Comparison of ENCODE assay signal across 9 cellular contexts in the genomic region with DNA sequence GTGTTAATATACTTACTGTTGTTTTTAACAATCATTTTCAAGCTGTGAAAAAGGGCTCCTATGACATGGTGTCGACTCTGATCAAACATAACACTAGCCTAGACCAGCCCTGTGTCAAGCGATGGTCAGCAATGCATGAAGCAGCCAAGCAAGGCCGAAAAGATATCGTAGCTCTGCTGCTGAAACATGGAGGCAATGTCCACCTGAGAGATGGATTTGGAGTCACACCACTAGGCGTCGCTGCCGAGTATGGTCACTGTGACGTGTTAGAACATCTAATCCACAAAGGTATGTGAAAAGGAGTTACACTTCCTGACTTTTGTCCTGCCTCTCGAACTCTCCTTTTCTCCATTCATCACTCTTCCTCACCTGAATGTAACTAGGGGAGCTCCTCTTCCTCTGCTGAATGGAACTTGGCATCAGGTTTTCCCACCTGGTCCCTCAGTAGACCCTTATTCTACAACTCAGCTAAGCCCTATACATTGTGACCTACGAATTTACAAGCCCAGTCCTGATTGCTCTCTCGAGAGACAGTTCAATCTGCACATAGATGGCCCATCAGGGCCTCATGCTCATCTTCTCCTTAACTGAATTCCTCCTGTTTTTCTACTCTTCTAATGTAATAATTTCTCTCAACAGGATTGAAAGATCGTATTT. TPM values are rescaled to one million over a fixed set of nuclear protein-coding genes. Genes with fewer than 3 reads are reported as not detected.
DNase-seq lines count a peak whose midpoint lies in the region; ATAC-seq, FAIRE-seq and TF ChIP-seq lines count a peak whose summit lies in the region.
"Had no signal": no experiment of that assay in that cellular context is flagged by ENCODE, and none has a peak within 500 bp of the region (broad histone marks: within the 10 kb centered on the region; RNA-seq: fewer than 3 reads in every experiment).

No MANE protein-coding gene starts in this region.

- 44 to 59% methylated on average over 12 of the region's 12 CpGs for WGBS in pancreas, 2 donors

- ATAC-seq in GM21447 (IDR thresholded peaks at IDR 0.05; ENCODE audit: unreplicated experiment), result peak; percentile 96
- peak; percentile 59 to 84 (median 76) for ATAC-seq in pancreas

- H3K27ac ChIP-seq in pancreas (no peak overlapping the region), tibial artery (no peak overlapping the region)
- H3K27ac ChIP-seq: VCaP had no signal

- intact Hi-C loops in pancreas (cut with DNase I) (no loop called here), tibial artery (cut with DNase I; ENCODE audit: low total_unique reads) (no loop called here)

- H3K9me3 ChIP-seq in pancreas (no peaks in the 10 kb centered on the region), tibial artery (no peaks in the 10 kb centered on the region)

- FAIRE-seq in pancreas (lab: Jason Lieb, UNC), result no peak

- TF ChIP-seq CTCF in pancreas (IDR thresholded peaks at IDR 0.05) (peak; percentile 35 to 51 (median 48)), tibial artery (IDR thresholded peaks at IDR 0.05) (peak in 1 of 2 experiments; percentile 19)

- H3K4me3 ChIP-seq in pancreas, result no peak overlapping the region
- H3K4me3 ChIP-seq in tibial artery, result no peak overlapping the region

- H3K36me3 ChIP-seq in pancreas, result no peaks in the 10 kb centered on the region
- H3K36me3 ChIP-seq in tibial artery, result no peaks in the 10 kb centered on the region

- H3K4me1 ChIP-seq in pancreas (no peaks in the 10 kb centered on the region), tibial artery (no peaks in the 10 kb centered on the region)

- H3K27me3 ChIP-seq in pancreas, result no peaks in the 10 kb centered on the region
- H3K27me3 ChIP-seq in tibial artery, result no peaks in the 10 kb centered on the region

- DNase-seq in DMS53 treated with DMSO at 0.1 percent for 48 hours (lab: John Stamatoyannopoulos, UW; ENCODE audit: unreplicated experiment) (peak; percentile 38), HT-29 (ENCODE audit: low spot score) (peak; percentile 89), pancreas (peak; percentile 37 to 87 (median 68)), tibial artery (no peak), NCI-H345 (lab: John Stamatoyannopoulos, UW) (no peak)
- DNase-seq in activated CD4-positive, alpha-beta T cell treated with anti-CD3 and anti-CD28 coated beads for 1 hour, result peak; percentile 31
- DNase-seq in effector CD8-positive, alpha-beta T cell (lab: John Stamatoyannopoulos, UW), result peak; percentile 26

RNA-seq across cellular contexts. Expression of gene ASB15, which starts 23.0 kb away (rescaled TPM):
- total RNA-seq in HT-29 (2014; rRNA removed; shearing (Covaris generic)), result not detected in 2 replicates
- total RNA-seq in pancreas, result under 1 TPM in 1 of 6 donors, not detected in 5; 0.04 TPM
- not detected for polyA plus RNA-seq in pancreas

RNA-seq across cellular contexts. Expression of gene LMOD2, which starts 31.0 kb away (rescaled TPM):
- not detected in 2 replicates for total RNA-seq in HT-29 (2014; rRNA removed; shearing (Covaris generic))
- total RNA-seq in pancreas, result under 1 TPM in 1 of 6 donors, not detected in 5; 0.55 TPM
- polyA plus RNA-seq in pancreas, result not detected

Comparison
In these comparisons a context has a peak if more than half of its experiments do, and no peak if none do; other contexts are left out.
1. DNase-seq: peak in DMS53 treated with DMSO at 0.1 percent for 48 hours (single experiment), HT-29 (single experiment), activated CD4-positive, alpha-beta T cell treated with anti-CD3 and anti-CD28 coated beads for 1 hour (single experiment), effector CD8-positive, alpha-beta T cell (single experiment) and pancreas (6 of 6); none in tibial artery (0 of 2) and NCI-H345 (single experiment).